Comparison of ENCODE assay signal across 16 cellular contexts in genomic region chr20:13772529-13772928, GRCh38.
"Had no signal": no experiment of that assay in that cellular context is flagged by ENCODE, and none has a peak within 500 bp of the region (broad histone marks: within the 10 kb centered on the region; RNA-seq: fewer than 3 reads in every experiment).

No MANE protein-coding gene starts in this region.

- H3K36me3 ChIP-seq: ovary, uterus had no signal

- DNase-seq: activated CD4-positive, alpha-beta T cell treated with anti-CD3 and anti-CD28 coated beads for 1 hour; activated CD8-positive, alpha-beta memory T cell treated with anti-CD3 and anti-CD28 coated beads, Interleukin-2, amount 50 U/mL, for 4 hours; activated CD8-positive, alpha-beta T cell treated with anti-CD3 and anti-CD28 coated beads for 36 hours; activated naive CD4-positive, alpha-beta T cell; effector CD8-positive, alpha-beta T cell; ovary; stimulated activated CD4-positive, alpha-beta T cell treated with anti-CD3 and anti-CD28 coated beads, Interleukin-4, amount 100 ng/mL, for 1 hour; stimulated activated CD8-positive, alpha-beta memory T cell treated with anti-CD3 and anti-CD28 coated beads, Interleukin-4, amount 100 ng/mL, for 48 hours; thyroid gland; uterus had no signal

- ATAC-seq: activated CD8-positive, alpha-beta T cell treated with anti-CD3 and anti-CD28 coated beads for 36 hours; gastroesophageal sphincter had no signal

- H3K4me1 ChIP-seq: ascending aorta, gastroesophageal sphincter, thyroid gland, uterus had no signal

- H3K4me3 ChIP-seq: ascending aorta, cardiac muscle cell, coronary artery, gastroesophageal sphincter, ovary, thyroid gland, uterus had no signal

- H3K27me3 ChIP-seq: ascending aorta, cardiac muscle cell, gastroesophageal sphincter, ovary, thyroid gland, uterus had no signal

- H3K27ac ChIP-seq: cardiac muscle cell, coronary artery, gastroesophageal sphincter, ovary, thyroid gland, uterus had no signal

- H3K27ac Mint-ChIP-seq: activated CD8-positive, alpha-beta T cell treated with anti-CD3 and anti-CD28 coated beads for 36 hours; activated T-helper 1 cell treated with anti-CD3 and anti-CD28 coated beads, Interleukin-12 subunit alpha, Interleukin-12 subunit beta, Interleukin-2, Interleukin-4 antibody, amounts not matched to agents 30 ng/mL and 10 ng/mL and 1 ng/mL, durations not matched to agents 14 hours and 24 hours and 36 hours; T-helper 2 cell treated with Interferon-gamma antibody and Interleukin-4, amounts not matched to agents 5 μg/mL and 100 μg/mL, for 36 hours had no signal

- H3K9me3 Mint-ChIP-seq: activated CD8-positive, alpha-beta T cell treated with anti-CD3 and anti-CD28 coated beads for 36 hours; activated T-helper 1 cell treated with anti-CD3 and anti-CD28 coated beads, Interleukin-12 subunit alpha, Interleukin-12 subunit beta, Interleukin-2, Interleukin-4 antibody, amounts not matched to agents 30 ng/mL and 10 ng/mL and 1 ng/mL, durations not matched to agents 14 hours and 24 hours and 36 hours; T-helper 2 cell treated with Interferon-gamma antibody and Interleukin-4, amounts not matched to agents 5 μg/mL and 100 μg/mL, for 36 hours had no signal

- H3K27me3 Mint-ChIP-seq: activated CD8-positive, alpha-beta T cell treated with anti-CD3 and anti-CD28 coated beads for 36 hours had no signal

- H3K4me3 Mint-ChIP-seq: activated CD8-positive, alpha-beta T cell treated with anti-CD3 and anti-CD28 coated beads for 36 hours; activated T-helper 1 cell treated with anti-CD3 and anti-CD28 coated beads, Interleukin-12 subunit alpha, Interleukin-12 subunit beta, Interleukin-2, Interleukin-4 antibody, amounts not matched to agents 30 ng/mL and 10 ng/mL and 1 ng/mL, durations not matched to agents 14 hours and 24 hours and 36 hours; T-helper 2 cell treated with Interferon-gamma antibody and Interleukin-4, amounts not matched to agents 5 μg/mL and 100 μg/mL, for 36 hours had no signal

- H3K9me3 ChIP-seq: ascending aorta, gastroesophageal sphincter, ovary, thyroid gland, uterus had no signal
